In genomic region chrX:13051529-13052172, GRCh38 we compare ENCODE assay signal across 10 cellular contexts. TPM values are rescaled to one million over a fixed set of nuclear protein-coding genes. Genes with fewer than 3 reads are reported as not detected.
DNase-seq lines count a peak whose midpoint lies in the region; ATAC-seq and TF ChIP-seq lines count a peak whose summit lies in the region.
"Had no signal": no experiment of that assay in that cellular context is flagged by ENCODE, and none has a peak within 500 bp of the region (broad histone marks: within the 10 kb centered on the region; RNA-seq: fewer than 3 reads in every experiment).

No MANE protein-coding gene starts in this region.

- H3K4me3 Mint-ChIP-seq in CD4-positive, alpha-beta T cell, result peak overlapping the region; percentile 81

- no peaks in the 10 kb centered on the region for H3K9me3 Mint-ChIP-seq in CD4-positive, alpha-beta T cell

- no peaks in the 10 kb centered on the region for H3K27me3 Mint-ChIP-seq in CD4-positive, alpha-beta T cell

- no peaks in the 10 kb centered on the region for H3K9me3 ChIP-seq in CD4-positive, alpha-beta T cell (ENCODE audit: control insufficient read depth, low read length)
- H3K9me3 ChIP-seq in BE2C, result no peaks in the 10 kb centered on the region

- H3K27ac Mint-ChIP-seq in CD4-positive, alpha-beta T cell, result peak overlapping the region; percentile 98

- H3K36me3 ChIP-seq in H7 (replicated peaks; ENCODE audit: control insufficient read depth, insufficient read depth, low read length) (no peaks in the 10 kb centered on the region), BE2C (no peaks in the 10 kb centered on the region)

- H3K4me3 ChIP-seq in Jurkat, Clone E6-1 (ENCODE audit: low read length), result no peak overlapping the region
- H3K4me3 ChIP-seq in H7 (ENCODE audit: insufficient read depth, low read depth, low read length) (no peak overlapping the region), BE2C (ENCODE audit: low read depth, low read length) (no peak overlapping the region)
- H3K4me3 ChIP-seq: SK-N-MC had no signal

- intact Hi-C loops in CD4-positive, alpha-beta T cell (cut with DNase I, micrococcal nuclease), result loop anchor here (2.0 kb wide), 3 partner anchors 31 to 77 kb away; partner anchors contain the start of gene TMSB4X (in 1 of the 2)

- POLR2A ChIA-PET in CD4-positive, alpha-beta T cell (lab: Charles Lee), result interaction anchor here (0.6 to 6.3 kb wide), 30 partner anchors 8 to 436 kb away, joined by 3 to 239 read pairs (median 10); partner anchors contain the start of gene TMSB4X

- peak; percentile 83 for ATAC-seq in CD4-positive, alpha-beta T cell (ENCODE audit: poor library complexity)
- ATAC-seq in GM19395 (IDR thresholded peaks at IDR 0.05; ENCODE audit: unreplicated experiment), result peak; percentile 69

- H3K36me3 Mint-ChIP-seq in CD4-positive, alpha-beta T cell (ENCODE audit: low read depth), result peaks cover 9% of the 10 kb centered on the region

- H3K4me1 Mint-ChIP-seq in CD4-positive, alpha-beta T cell (ENCODE audit: low read depth), result peaks cover 82% of the 10 kb centered on the region

- TF ChIP-seq CTCF in CD4-positive, alpha-beta T cell (IDR thresholded peaks at IDR 0.05), result no peak
- TF ChIP-seq CTCF in BE2C (IDR thresholded peaks at IDR 0.05; ENCODE audit: low read depth, low read length), result no peak

- no peaks in the 10 kb centered on the region for H3K27me3 ChIP-seq in CD4-positive, alpha-beta T cell (ENCODE audit: control insufficient read depth, insufficient read depth, low read length)
- H3K27me3 ChIP-seq in H7 (ENCODE audit: control insufficient read depth, insufficient read depth, low read length) (no peaks in the 10 kb centered on the region), BE2C (no peaks in the 10 kb centered on the region)

- peak overlapping the region; percentile 78 for H3K27ac ChIP-seq in CD4-positive, alpha-beta T cell (ENCODE audit: low read depth, low read length)
- H3K27ac ChIP-seq: SK-N-MC had no signal

- H3K4me1 ChIP-seq in BE2C, result no peaks in the 10 kb centered on the region

- peak in 9 of 10 experiments; percentile 30 to 57 (median 44) for DNase-seq in CD4-positive, alpha-beta T cell
- peak; percentile 44 for DNase-seq in Jurkat, Clone E6-1 (ENCODE audit: low read depth, low spot score)
- peak; percentile 53 to 94 for DNase-seq in dermis microvascular lymphatic vessel endothelial cell (ENCODE audit: low read depth in 2 of 2)
- DNase-seq in H7, result no peak
- no peak for DNase-seq in amniotic stem cell (lab: John Stamatoyannopoulos, UW)
- no peak for DNase-seq in NCI-H345 (lab: John Stamatoyannopoulos, UW)
- no peak for DNase-seq in BE2C

- CTCF ChIA-PET in CD4-positive, alpha-beta T cell (lab: Charles Lee), result interaction anchor here (1.0 to 3.4 kb wide), 6 partner anchors 30 to 105 kb away, joined by 3 to 13 read pairs (median 6); no protein-coding TSS in a partner anchor

RNA-seq across cellular contexts. Expression of gene FAM9C, which starts 7.2 kb away (rescaled TPM):
- total RNA-seq in CD4-positive, alpha-beta T cell, result not detected
- not detected for polyA plus RNA-seq in Jurkat, Clone E6-1 (2012; ENCODE audit: insufficient read depth, insufficient read length)
- total RNA-seq in dermis microvascular lymphatic vessel endothelial cell, result not detected in 2 replicates
- total RNA-seq in H7 (2014; rRNA removed; shearing (Covaris generic)), result 0.07 and 0.18 TPM in 2 replicates
- not detected for polyA plus RNA-seq in BE2C (2012; ENCODE audit: insufficient read depth, insufficient read length, low read depth)
- total RNA-seq: glomerular endothelial cell had no signal

Comparison
In these comparisons a context has a peak if more than half of its experiments do, and no peak if none do; other contexts are left out.
1. DNase-seq: peak in CD4-positive, alpha-beta T cell (9 of 10), Jurkat, Clone E6-1 (single experiment) and dermis microvascular lymphatic vessel endothelial cell (2 of 2); none in H7 (single experiment), amniotic stem cell (single experiment), NCI-H345 (single experiment) and BE2C (single experiment).